Comparison of ENCODE assay signal across 8 cellular contexts in genomic region chr12:67647251-67647546, GRCh38. TPM values are rescaled to one million over a fixed set of nuclear protein-coding genes. Genes with fewer than 3 reads are reported as not detected.
DNase-seq lines count a peak whose midpoint lies in the region; TF ChIP-seq lines count a peak whose summit lies in the region.

No MANE protein-coding gene starts in this region.

- peaks cover 25% of the 10 kb centered on the region for H3K27me3 Mint-ChIP-seq in glutamatergic neuron (ENCODE audit: unreplicated experiment)

- H3K27me3 ChIP-seq in SJCRH30 (no peaks in the 10 kb centered on the region), rectal smooth muscle tissue (ENCODE audit: control insufficient read depth, insufficient read depth, low read length) (no peaks in the 10 kb centered on the region)

- H3K4me3 Mint-ChIP-seq in glutamatergic neuron (ENCODE audit: unreplicated experiment): peak overlapping the region; percentile 93

- peak; percentile 14 for DNase-seq in DMS 273 (lab: John Stamatoyannopoulos, UW; ENCODE audit: unreplicated experiment)
- no peak for DNase-seq in DMS 273 treated with DMSO at 0.1 percent for 48 hours (lab: John Stamatoyannopoulos, UW)
- no peak for DNase-seq in SJCRH30
- no peak for DNase-seq in glutamatergic neuron
- no peak for DNase-seq in iPS-NIHi11 (ENCODE audit: low spot score)
- DNase-seq in RPMI8226: no peak
- DNase-seq in hepatic stellate cell (ENCODE audit: low spot score): no peak

- peaks cover 9% of the 10 kb centered on the region for H3K36me3 Mint-ChIP-seq in glutamatergic neuron (ENCODE audit: unreplicated experiment)

- H3K36me3 ChIP-seq in SJCRH30 (peaks cover 15% of the 10 kb centered on the region), rectal smooth muscle tissue (ENCODE audit: control insufficient read depth, insufficient read depth, low read length) (no peaks in the 10 kb centered on the region)

- H3K9me3 Mint-ChIP-seq in glutamatergic neuron (ENCODE audit: unreplicated experiment): peaks cover 25% of the 10 kb centered on the region

- H3K9ac ChIP-seq in rectal smooth muscle tissue (ENCODE audit: low read length): no peak overlapping the region

- H3K4me1 Mint-ChIP-seq in glutamatergic neuron (ENCODE audit: low read depth, unreplicated experiment): peaks cover 22% of the 10 kb centered on the region

- peak overlapping the region; percentile 100 for H3K4me3 ChIP-seq in SJCRH30
- peak overlapping the region; percentile 78 for H3K4me3 ChIP-seq in rectal smooth muscle tissue (ENCODE audit: low read length)

- H3K27ac Mint-ChIP-seq in glutamatergic neuron (ENCODE audit: unreplicated experiment): peak overlapping the region; percentile 96

- peak overlapping the region; percentile 96 for H3K27ac ChIP-seq in SJCRH30
- no peak overlapping the region for H3K27ac ChIP-seq in rectal smooth muscle tissue (ENCODE audit: low read depth, low read length)

- H3K4me1 ChIP-seq in SJCRH30 (peaks cover 26% of the 10 kb centered on the region), rectal smooth muscle tissue (ENCODE audit: control insufficient read depth, insufficient read depth, low read length) (peaks cover 10% of the 10 kb centered on the region)

- no peak for TF ChIP-seq CTCF in glutamatergic neuron (IDR thresholded peaks at IDR 0.05; ENCODE audit: partially characterized antibody, unreplicated experiment)

- H3K9me3 ChIP-seq in SJCRH30 (replicated peaks): no peaks in the 10 kb centered on the region

RNA-seq across cellular contexts. Expression of gene DYRK2, which starts 1.3 kb away (rescaled TPM):
- 51.6 and 58.2 TPM in 2 replicates for total RNA-seq in SJCRH30 (2014; rRNA removed; shearing (Covaris generic))
- total RNA-seq in glutamatergic neuron (ENCODE audit: unreplicated experiment): 70.9 TPM
